21 cellular contexts compared by ENCODE assay signal in genomic region chr14:95282354-95282985, GRCh38. TPM values are rescaled to one million over a fixed set of nuclear protein-coding genes. Genes with fewer than 3 reads are reported as not detected.
DNase-seq lines count a peak whose midpoint lies in the region; ATAC-seq, FAIRE-seq and TF ChIP-seq lines count a peak whose summit lies in the region.
"Had no signal": no experiment of that assay in that cellular context is flagged by ENCODE, and none has a peak within 500 bp of the region (broad histone marks: within the 10 kb centered on the region; RNA-seq: fewer than 3 reads in every experiment).

No MANE protein-coding gene starts in this region.

- POLR2A ChIA-PET in CD4-positive, alpha-beta memory T cell (lab: Charles Lee; ENCODE audit: partially characterized antibody), result no interaction called here

- no peak overlapping the region for H3K4me3 ChIP-seq in dorsolateral prefrontal cortex
- no peak overlapping the region for H3K4me3 ChIP-seq in right lobe of liver
- no peak overlapping the region for H3K4me3 ChIP-seq in CD4-positive, alpha-beta memory T cell (ENCODE audit: low read length in 2 of 2)
- H3K4me3 ChIP-seq in ovary, result no peak overlapping the region
- H3K4me3 ChIP-seq: A549; BLaER1 treated with 17β-estradiol and CSF1 and Interleukin-3, amounts not matched to agents 10 nM and 100 nM; GM12878 had no signal

- H3K18ac ChIP-seq in H9 (ENCODE audit: insufficient read length, low read depth, low read length), result no peak overlapping the region

- H3K56ac ChIP-seq in H9 (ENCODE audit: insufficient read length, low read depth, low read length), result no peak overlapping the region

- no peak overlapping the region for H3K4me2 ChIP-seq in H9 (ENCODE audit: insufficient read depth, insufficient read length, low read length)
- H3K4me2 ChIP-seq: A549; BLaER1 treated with 17β-estradiol and CSF1 and Interleukin-3, amounts not matched to agents 10 nM and 100 nM had no signal

- H4K5ac ChIP-seq in H9 (ENCODE audit: insufficient read length, low read depth, low read length), result no peak overlapping the region

- peaks cover 6 to 21% of the 10 kb centered on the region in 2 experiments for H3K4me1 Mint-ChIP-seq in H9
- no peaks in the 10 kb centered on the region for H3K4me1 Mint-ChIP-seq in CD4-positive, alpha-beta memory T cell

- H3T11ph ChIP-seq in H9 (ENCODE audit: low read length), result no peak overlapping the region

- H3K27ac Mint-ChIP-seq in H9, result no peak overlapping the region; a peak in 1 of 7 replicates
- no peak overlapping the region for H3K27ac Mint-ChIP-seq in CD4-positive, alpha-beta memory T cell

- H3K27me3 ChIP-seq in H9 (ENCODE audit: insufficient read depth, low read length), result no peaks in the 10 kb centered on the region
- H3K27me3 ChIP-seq in dorsolateral prefrontal cortex, result no peaks in the 10 kb centered on the region
- H3K27me3 ChIP-seq in right lobe of liver, result no peaks in the 10 kb centered on the region
- no peaks in the 10 kb centered on the region for H3K27me3 ChIP-seq in CD4-positive, alpha-beta memory T cell (ENCODE audit: insufficient read depth, low read length)
- no peaks in the 10 kb centered on the region for H3K27me3 ChIP-seq in ovary
- H3K27me3 ChIP-seq: BLaER1 treated with 17β-estradiol and CSF1 and Interleukin-3, amounts not matched to agents 10 nM and 100 nM had no signal

- no peaks in the 10 kb centered on the region for H3K36me3 ChIP-seq in right lobe of liver
- no peaks in the 10 kb centered on the region for H3K36me3 ChIP-seq in CD4-positive, alpha-beta memory T cell (ENCODE audit: insufficient read depth, low read length)
- no peaks in the 10 kb centered on the region for H3K36me3 ChIP-seq in ovary

- H3K23ac ChIP-seq in H9 (ENCODE audit: insufficient read length, low read depth, low read length), result no peak overlapping the region

- no CpG with 5 or more reads among the region's 2 CpGs for WGBS in H9 (ENCODE audit: extremely low coverage, insufficient read length, low lambda C conversion rate)
- WGBS in right lobe of liver (ENCODE audit: insufficient coverage, low coverage, low lambda C conversion rate, missing lambda C conversion rate), result 20% methylated on average over 2 of the region's 2 CpGs
- 42 to 69% (median 44%) methylated on average over 2 of the region's 2 CpGs for WGBS in ovary, 3 donors

- H2AK5ac ChIP-seq in H9 (ENCODE audit: insufficient read length, low read length), result no peak overlapping the region

- H3K23me2 ChIP-seq in H9 (ENCODE audit: insufficient read length, low read depth, low read length, poor library complexity, severe bottlenecking), result no peaks in the 10 kb centered on the region

- H3K36me3 Mint-ChIP-seq in H9 (ENCODE audit: insufficient read depth in 1 of 3, low read depth in 3 of 3), result peaks cover 4 to 23% (median 6%) of the 10 kb centered on the region in 3 experiments; a peak in 5 of 7 replicates
- no peaks in the 10 kb centered on the region for H3K36me3 Mint-ChIP-seq in CD4-positive, alpha-beta memory T cell

- no peak overlapping the region for H2BK12ac ChIP-seq in H9 (ENCODE audit: insufficient read length, low read depth, low read length)

- intact Hi-C loops in dorsolateral prefrontal cortex (cut with DNase I), result no loop called here
- intact Hi-C loops in right lobe of liver (cut with DNase I), result no loop called here
- intact Hi-C loops in CD4-positive, alpha-beta memory T cell (cut with micrococcal nuclease), result no loop called here
- intact Hi-C loops in ovary (cut with DNase I), result no loop called here

- no peaks in the 10 kb centered on the region for H3K79me1 ChIP-seq in H9 (ENCODE audit: insufficient read depth, low read depth, low read length, poor library complexity, severe bottlenecking)

- H3K4me1 ChIP-seq in H9 (ENCODE audit: insufficient read depth, low read length) (no peaks in the 10 kb centered on the region), right lobe of liver (peaks cover 0 to 4% (median 0%) of the 10 kb centered on the region in 4 donors), ovary (ENCODE audit: insufficient read depth) (no peaks in the 10 kb centered on the region)
- no peaks in the 10 kb centered on the region for H3K4me1 ChIP-seq in CD4-positive, alpha-beta memory T cell (ENCODE audit: insufficient read depth, low read length)
- H3K4me1 ChIP-seq: A549 had no signal

- TF ChIP-seq POLR2A in right lobe of liver (IDR thresholded peaks at IDR 0.05) (no peak), ovary (IDR thresholded peaks at IDR 0.05) (no peak), GM12891 (IDR thresholded peaks at IDR 0.05; ENCODE audit: low read depth, low read length) (no peak)

- ATAC-seq in right lobe of liver, result peak in 3 of 4 donors; percentile 28 to 42 (median 41)
- ATAC-seq: A549, Panc1 had no signal

- H3K9me3 ChIP-seq in H9 (ENCODE audit: control insufficient read depth, low read depth, low read length) (no peaks in the 10 kb centered on the region), right lobe of liver (no peaks in the 10 kb centered on the region), ovary (no peaks in the 10 kb centered on the region)
- no peaks in the 10 kb centered on the region for H3K9me3 ChIP-seq in CD4-positive, alpha-beta memory T cell (ENCODE audit: control insufficient read depth in 1 of 2, low read length in 2 of 2)
- H3K9me3 ChIP-seq: A549 had no signal

- H3K9ac ChIP-seq in H9 (ENCODE audit: extremely low read depth, insufficient read length, low read length), result no peak overlapping the region
- H3K9ac ChIP-seq: BLaER1 treated with 17β-estradiol and CSF1 and Interleukin-3, amounts not matched to agents 10 nM and 100 nM had no signal

- TF ChIP-seq CTCF in H9 (conservative IDR thresholded peaks at IDR 0.05) (no peak), dorsolateral prefrontal cortex (IDR thresholded peaks at IDR 0.05 in 54 of 56, conservative IDR thresholded peaks at IDR 0.05 in 2 of 56; ENCODE audit: low read depth in 1 of 56, partially characterized antibody in 56 of 56) (no peak), right lobe of liver (IDR thresholded peaks at IDR 0.05) (no peak), ovary (IDR thresholded peaks at IDR 0.05) (no peak)

- no peak overlapping the region for H3K14ac ChIP-seq in H9 (ENCODE audit: insufficient read depth, low read length)

- FAIRE-seq in GM12891 (lab: Jason Lieb, UNC), result no peak
- FAIRE-seq: A549, GM12878, GM18507, H1 had no signal

- H4K8ac ChIP-seq in H9 (replicated peaks; ENCODE audit: insufficient read length, low read depth, low read length), result no peak overlapping the region

- H2BK20ac ChIP-seq in H9 (ENCODE audit: low read depth, low read length, poor library complexity, severe bottlenecking), result no peak overlapping the region

- DNase-seq in H9 (peak; percentile 20), dorsolateral prefrontal cortex (no peak), right lobe of liver (peak in 1 of 3 donors; percentile 27), substantia nigra (lab: John Stamatoyannopoulos, UW) (no peak), ovary (no peak), GM12891 (ENCODE audit: insufficient read length, low spot score) (no peak)
- no peak for DNase-seq in CD4-positive, alpha-beta memory T cell
- DNase-seq: DMS 273 treated with DMSO at 0.1 percent for 48 hours, GDM1, IMR-90, Kasumi-1, NCI-H1105, NCI-H1694, NCI-H2227 treated with DMSO at 0.1 percent for 48 hours, NCI-H524 had no signal

- H2AFZ ChIP-seq in H9 (ENCODE audit: low read length), result no peak overlapping the region

- no peak overlapping the region for H2BK15ac ChIP-seq in H9 (ENCODE audit: low read depth, low read length)

- H2BK5ac ChIP-seq in H9 (ENCODE audit: insufficient read length, low read length), result no peak overlapping the region

- H3K79me2 ChIP-seq in H9 (ENCODE audit: insufficient read depth, low read length), result no peaks in the 10 kb centered on the region

- no peak overlapping the region for H3K4me3 Mint-ChIP-seq in H9
- no peak overlapping the region for H3K4me3 Mint-ChIP-seq in CD4-positive, alpha-beta memory T cell

- no peak overlapping the region for H4K91ac ChIP-seq in H9 (ENCODE audit: insufficient read length, low read depth, low read length)

- H3K4ac ChIP-seq in H9 (ENCODE audit: low read depth, low read length), result no peak overlapping the region

- H3K9me3 Mint-ChIP-seq in H9, result peaks cover 7 to 11% of the 10 kb centered on the region in 2 experiments; a peak in 4 of 5 replicates
- H3K9me3 Mint-ChIP-seq in CD4-positive, alpha-beta memory T cell, result peaks cover 0 to 2% (median 0%) of the 10 kb centered on the region in 8 donors

- CTCF ChIA-PET in CD4-positive, alpha-beta memory T cell (lab: Charles Lee; ENCODE audit: partially characterized antibody), result no interaction called here

- no peak overlapping the region for H2BK120ac ChIP-seq in H9 (ENCODE audit: low read depth, low read length, poor library complexity, severe bottlenecking)

- no peak for TF ChIP-seq EP300 in ovary (IDR thresholded peaks at IDR 0.05)

- H3K27me3 Mint-ChIP-seq in H9 (ENCODE audit: low read depth), result no peaks in the 10 kb centered on the region
- peaks cover 0 to 7% of the 10 kb centered on the region in 2 donors for H3K27me3 Mint-ChIP-seq in CD4-positive, alpha-beta memory T cell

- H4K20me1 ChIP-seq in H9 (ENCODE audit: control insufficient read depth, insufficient read depth, insufficient read length), result no peaks in the 10 kb centered on the region
- H4K20me1 ChIP-seq: BLaER1 treated with 17β-estradiol and CSF1 and Interleukin-3, amounts not matched to agents 10 nM and 100 nM had no signal

- H3K27ac ChIP-seq in H9 (ENCODE audit: insufficient read length, low read depth, low read length) (no peak overlapping the region), dorsolateral prefrontal cortex (peak overlapping the region in 51 of 59 donors; percentile 0 to 79 (median 51)), right lobe of liver (no peak overlapping the region), substantia nigra (ENCODE audit: low read depth, low read length, poor library complexity, severe bottlenecking) (peak overlapping the region; percentile 67), ovary (no peak overlapping the region)
- H3K27ac ChIP-seq in CD4-positive, alpha-beta memory T cell (ENCODE audit: low read depth, low read length), result no peak overlapping the region
- H3K27ac ChIP-seq: A549; BLaER1 treated with 17β-estradiol and CSF1 and Interleukin-3, amounts not matched to agents 10 nM and 100 nM had no signal

TF ChIP-seq in GM12891, 5 proteins besides CTCF, POLR2A, EP300 and RAD21:
- no peak for TF ChIP-seq POLR2AphosphoS5 (IDR thresholded peaks at IDR 0.05; ENCODE audit: low read depth, low read length)
- TF ChIP-seq SPI1 (IDR thresholded peaks at IDR 0.05; ENCODE audit: low read depth, low read length), result no peak
- no peak for TF ChIP-seq PAX5 (IDR thresholded peaks at IDR 0.05; ENCODE audit: insufficient read depth, low read length, severe bottlenecking)
- no peak for TF ChIP-seq TAF1 (IDR thresholded peaks at IDR 0.05; ENCODE audit: low read depth, low read length)
- TF ChIP-seq POU2F2 (IDR thresholded peaks at IDR 0.05; ENCODE audit: low read depth, low read length), result no peak

RNA-seq across cellular contexts. Expression of gene CLMN, which starts 37.2 kb away (rescaled TPM):
- total RNA-seq in H9 (2021) (7.6 and 8.4 TPM in 2 replicates), dorsolateral prefrontal cortex (100 to 1,000 TPM in 37 of 120 experiments, 10 to 100 TPM in 83; 22.3 to 262 (median 78.6) TPM), right lobe of liver (10 to 100 TPM; 18.4 to 91.8 (median 47.8) TPM), ovary (10 to 100 TPM in 1 of 7 donors, 1 to 10 TPM in 6; 4.4 to 11.7 (median 6.5) TPM)
- under 1 TPM; 0.22 to 0.70 TPM for total RNA-seq in CD4-positive, alpha-beta memory T cell
- under 1 TPM in 1 of 2 donors, not detected in 1; 0.65 TPM for polyA plus RNA-seq in CD4-positive, alpha-beta memory T cell
- polyA plus RNA-seq in ovary, result 1 to 10 TPM; 2.2 to 7.4 TPM
- 15.1 TPM for polyA plus RNA-seq in GM12891 (2012; ENCODE audit: low read depth, missing spikeins)

Comparison
In these comparisons a context has a peak if more than half of its experiments do, and no peak if none do; other contexts are left out.
1. H3K27ac ChIP-seq: peak in dorsolateral prefrontal cortex (51 of 59) and substantia nigra (single experiment); none in H9 (single experiment), right lobe of liver (0 of 3), CD4-positive, alpha-beta memory T cell (single experiment) and ovary (0 of 2).